Comparison of ENCODE assay signal across 8 cellular contexts in genomic region chr19:19064811-19065745, GRCh38. TPM values are rescaled to one million over a fixed set of nuclear protein-coding genes. Genes with fewer than 3 reads are reported as not detected.
DNase-seq lines count a peak whose midpoint lies in the region; ATAC-seq and TF ChIP-seq lines count a peak whose summit lies in the region.

No MANE protein-coding gene starts in this region.

- H3K36me3 ChIP-seq in CD8-positive, alpha-beta T cell (ENCODE audit: insufficient read depth, low read length): no peaks in the 10 kb centered on the region
- H3K36me3 ChIP-seq in Karpas-422 (ENCODE audit: insufficient read depth, low read length) (no peaks in the 10 kb centered on the region), left ventricle myocardium inferior (no peaks in the 10 kb centered on the region), skeletal muscle satellite cell (ENCODE audit: insufficient read depth, low read length) (peaks cover 3% of the 10 kb centered on the region)

- no peak overlapping the region for H2AFZ ChIP-seq in Karpas-422 (ENCODE audit: low read length)

- no peaks in the 10 kb centered on the region for H3K27me3 Mint-ChIP-seq in CD8-positive, alpha-beta T cell (ENCODE audit: low read depth)
- H3K27me3 Mint-ChIP-seq in activated T-helper 17 cell treated with anti-CD3 and anti-CD28 coated beads, Interleukin-2, amount 50 U/mL, for 72 hours: no peaks in the 10 kb centered on the region

- H4K20me1 ChIP-seq in Karpas-422 (ENCODE audit: insufficient read depth, low read depth, low read length): no peaks in the 10 kb centered on the region

- POLR2A ChIA-PET in CD8-positive, alpha-beta T cell (lab: Charles Lee): interaction anchor here (0.8 to 0.9 kb wide), 2 partner anchors 81 to 138 kb away, joined by 3 read pairs; partner anchors contain the start of gene NR2C2AP

- H3K27ac ChIP-seq in CD8-positive, alpha-beta T cell (ENCODE audit: low read depth, low read length): peak overlapping the region; percentile 47
- H3K27ac ChIP-seq in Karpas-422 (ENCODE audit: low read length) (no peak overlapping the region), left ventricle myocardium inferior (replicated peaks) (peak overlapping the region; percentile 94)

- CTCF ChIA-PET in CD8-positive, alpha-beta T cell (lab: Charles Lee): interaction anchor here (0.9 to 1.8 kb wide), 3 partner anchors 11 to 74 kb away, joined by 3 to 9 read pairs (median 3); no protein-coding TSS in a partner anchor

- TF ChIP-seq CTCF in CD8-positive, alpha-beta T cell (IDR thresholded peaks at IDR 0.05): no peak
- TF ChIP-seq CTCF in left ventricle myocardium inferior (IDR thresholded peaks at IDR 0.05; ENCODE audit: borderline replicate concordance): no peak

- no peaks in the 10 kb centered on the region for H3K9me2 ChIP-seq in Karpas-422 (replicated peaks; ENCODE audit: insufficient read depth, low read length)

- H3K4me3 ChIP-seq in CD8-positive, alpha-beta T cell (ENCODE audit: low read depth, low read length): peak overlapping the region; percentile 61
- peak overlapping the region; percentile 66 for H3K4me3 ChIP-seq in Karpas-422 (ENCODE audit: low read length)
- H3K4me3 ChIP-seq in left ventricle myocardium inferior: peak overlapping the region; percentile 88
- H3K4me3 ChIP-seq in skeletal muscle satellite cell (ENCODE audit: low read length): peak overlapping the region; percentile 69

- H3K79me2 ChIP-seq in Karpas-422 (ENCODE audit: low read length): no peaks in the 10 kb centered on the region

- no peaks in the 10 kb centered on the region for H3K9me3 ChIP-seq in CD8-positive, alpha-beta T cell (ENCODE audit: low read length)
- H3K9me3 ChIP-seq in Karpas-422 (ENCODE audit: low read length) (no peaks in the 10 kb centered on the region), left ventricle myocardium inferior (replicated peaks) (no peaks in the 10 kb centered on the region), skeletal muscle satellite cell (replicated peaks; ENCODE audit: low read length) (no peaks in the 10 kb centered on the region)

- peaks cover 16% of the 10 kb centered on the region for H3K36me3 Mint-ChIP-seq in CD8-positive, alpha-beta T cell
- no peaks in the 10 kb centered on the region for H3K36me3 Mint-ChIP-seq in activated T-helper 17 cell treated with anti-CD3 and anti-CD28 coated beads, Interleukin-2, amount 50 U/mL, for 72 hours (ENCODE audit: low read depth)

- no peaks in the 10 kb centered on the region for H3K27me3 ChIP-seq in CD8-positive, alpha-beta T cell (ENCODE audit: insufficient read depth, low read length)
- H3K27me3 ChIP-seq in Karpas-422 (ENCODE audit: low read length) (no peaks in the 10 kb centered on the region), left ventricle myocardium inferior (ENCODE audit: low read depth) (no peaks in the 10 kb centered on the region), skeletal muscle satellite cell (ENCODE audit: control insufficient read depth, insufficient read depth, low read length) (no peaks in the 10 kb centered on the region)

- intact Hi-C loops in CD8-positive, alpha-beta T cell (cut with DNase I, micrococcal nuclease): loop anchor here (1.0 to 10.0 kb wide), 7 partner anchors 52 to 540 kb away; partner anchors contain the start of genes ELL (in 1 of the 2), GATAD2A (in 1 of the 2), MAU2 (in 1 of the 2) and NDUFA13 (in 1 of the 2)
- intact Hi-C loops in left ventricle myocardium inferior (cut with micrococcal nuclease): no loop called here

- H3K9ac ChIP-seq in Karpas-422 (ENCODE audit: low read length): peak overlapping the region; percentile 70
- peak overlapping the region; percentile 57 for H3K9ac ChIP-seq in skeletal muscle satellite cell (ENCODE audit: low read depth, low read length)

- no peaks in the 10 kb centered on the region for H3K9me3 Mint-ChIP-seq in CD8-positive, alpha-beta T cell
- H3K9me3 Mint-ChIP-seq in activated T-helper 17 cell treated with anti-CD3 and anti-CD28 coated beads, Interleukin-2, amount 50 U/mL, for 72 hours: no peaks in the 10 kb centered on the region

- H3K4me2 ChIP-seq in Karpas-422 (ENCODE audit: low read depth, low read length, poor library complexity, severe bottlenecking) (peak overlapping the region; percentile 78), skeletal muscle satellite cell (ENCODE audit: low read length) (peak overlapping the region; percentile 94)

- peak in 4 of 7 experiments; percentile 15 to 55 (median 30) for DNase-seq in CD8-positive, alpha-beta T cell
- DNase-seq in Karpas-422: peak; percentile 57
- DNase-seq in left ventricle myocardium inferior: no peak
- DNase-seq in inferior parietal cortex (ENCODE audit: extremely low spot score): no peak
- no peak for DNase-seq in NCI-H2081 treated with DMSO at 0.1 percent for 48 hours (lab: John Stamatoyannopoulos, UW)

- no peak for ATAC-seq in CD8-positive, alpha-beta T cell
- ATAC-seq in activated T-helper 17 cell treated with anti-CD3 and anti-CD28 coated beads, Interleukin-2, amount 50 U/mL, for 72 hours (replicated peaks): no peak
- no peak for ATAC-seq in GM19455 (IDR thresholded peaks at IDR 0.05; ENCODE audit: unreplicated experiment)

- H3K4me3 Mint-ChIP-seq in CD8-positive, alpha-beta T cell: peak overlapping the region; percentile 89
- peak overlapping the region; percentile 87 for H3K4me3 Mint-ChIP-seq in activated T-helper 17 cell treated with anti-CD3 and anti-CD28 coated beads, Interleukin-2, amount 50 U/mL, for 72 hours

- peaks cover 43% of the 10 kb centered on the region for H3K4me1 Mint-ChIP-seq in CD8-positive, alpha-beta T cell (ENCODE audit: low read depth)
- H3K4me1 Mint-ChIP-seq in activated T-helper 17 cell treated with anti-CD3 and anti-CD28 coated beads, Interleukin-2, amount 50 U/mL, for 72 hours: peaks cover 6% of the 10 kb centered on the region

- H3K4me1 ChIP-seq in CD8-positive, alpha-beta T cell (ENCODE audit: insufficient read depth, low read length): peaks cover 29% of the 10 kb centered on the region
- H3K4me1 ChIP-seq in Karpas-422 (ENCODE audit: low read length) (peaks cover 47% of the 10 kb centered on the region), left ventricle myocardium inferior (peaks cover 91% of the 10 kb centered on the region), skeletal muscle satellite cell (ENCODE audit: control insufficient read depth, insufficient read depth, low read length) (peaks cover 30% of the 10 kb centered on the region)

- H3K27ac Mint-ChIP-seq in CD8-positive, alpha-beta T cell: peak overlapping the region; percentile 88
- peak overlapping the region; percentile 75 for H3K27ac Mint-ChIP-seq in activated T-helper 17 cell treated with anti-CD3 and anti-CD28 coated beads, Interleukin-2, amount 50 U/mL, for 72 hours

RNA-seq across cellular contexts. Expression of gene SLC25A42, which starts 1.3 kb away (rescaled TPM):
- 10 to 100 TPM in 1 of 2 experiments, 1 to 10 TPM in 1; 8.3 to 10.6 TPM for total RNA-seq in CD8-positive, alpha-beta T cell
- 4.5 and 6.2 TPM in 2 replicates for total RNA-seq in Karpas-422 (2014; rRNA removed; shearing (Covaris generic); ENCODE audit: low replicate concordance)
- total RNA-seq in activated T-helper 17 cell treated with anti-CD3 and anti-CD28 coated beads, Interleukin-2, amount 50 U/mL, for 72 hours: 10 to 100 TPM; 14.1 to 18.5 TPM
- total RNA-seq in left ventricle myocardium inferior: 27.2 TPM
- 5.1 and 6.3 TPM in 2 replicates for total RNA-seq in skeletal muscle satellite cell (2012; rRNA removed)

RNA-seq across cellular contexts. Expression of gene ARMC6, which starts 31.7 kb away (rescaled TPM):
- total RNA-seq in CD8-positive, alpha-beta T cell: 1 to 10 TPM; 4.6 to 5.3 TPM
- 25.1 and 43.6 TPM in 2 replicates for total RNA-seq in Karpas-422 (2014; rRNA removed; shearing (Covaris generic); ENCODE audit: low replicate concordance)
- total RNA-seq in activated T-helper 17 cell treated with anti-CD3 and anti-CD28 coated beads, Interleukin-2, amount 50 U/mL, for 72 hours: 10 to 100 TPM; 19.6 to 44.4 TPM
- total RNA-seq in left ventricle myocardium inferior: 15.0 TPM
- 49.7 and 55.3 TPM in 2 replicates for total RNA-seq in skeletal muscle satellite cell (2012; rRNA removed)

RNA-seq across cellular contexts. Expression of gene SUGP2, which starts 31.8 kb away (rescaled TPM):
- 10 to 100 TPM; 85.4 to 90.8 TPM for total RNA-seq in CD8-positive, alpha-beta T cell
- 71.7 and 74.1 TPM in 2 replicates for total RNA-seq in Karpas-422 (2014; rRNA removed; shearing (Covaris generic); ENCODE audit: low replicate concordance)
- 100 to 1,000 TPM; 120 to 128 TPM for total RNA-seq in activated T-helper 17 cell treated with anti-CD3 and anti-CD28 coated beads, Interleukin-2, amount 50 U/mL, for 72 hours
- total RNA-seq in left ventricle myocardium inferior: 68.2 TPM
- 30.6 and 31.7 TPM in 2 replicates for total RNA-seq in skeletal muscle satellite cell (2012; rRNA removed)

Comparison
In these comparisons a context has a peak if more than half of its experiments do, and no peak if none do; other contexts are left out.
1. DNase-seq: peak in CD8-positive, alpha-beta T cell (4 of 7) and Karpas-422 (single experiment); none in left ventricle myocardium inferior (single experiment), inferior parietal cortex (single experiment) and NCI-H2081 treated with DMSO at 0.1 percent for 48 hours (single experiment).
2. Peak in every context shown above with its lines, with median percentiles within 50 percentile points of each other: H3K4me3 ChIP-seq.